ENCODE assay signal across 9 cellular contexts in the genomic region with DNA sequence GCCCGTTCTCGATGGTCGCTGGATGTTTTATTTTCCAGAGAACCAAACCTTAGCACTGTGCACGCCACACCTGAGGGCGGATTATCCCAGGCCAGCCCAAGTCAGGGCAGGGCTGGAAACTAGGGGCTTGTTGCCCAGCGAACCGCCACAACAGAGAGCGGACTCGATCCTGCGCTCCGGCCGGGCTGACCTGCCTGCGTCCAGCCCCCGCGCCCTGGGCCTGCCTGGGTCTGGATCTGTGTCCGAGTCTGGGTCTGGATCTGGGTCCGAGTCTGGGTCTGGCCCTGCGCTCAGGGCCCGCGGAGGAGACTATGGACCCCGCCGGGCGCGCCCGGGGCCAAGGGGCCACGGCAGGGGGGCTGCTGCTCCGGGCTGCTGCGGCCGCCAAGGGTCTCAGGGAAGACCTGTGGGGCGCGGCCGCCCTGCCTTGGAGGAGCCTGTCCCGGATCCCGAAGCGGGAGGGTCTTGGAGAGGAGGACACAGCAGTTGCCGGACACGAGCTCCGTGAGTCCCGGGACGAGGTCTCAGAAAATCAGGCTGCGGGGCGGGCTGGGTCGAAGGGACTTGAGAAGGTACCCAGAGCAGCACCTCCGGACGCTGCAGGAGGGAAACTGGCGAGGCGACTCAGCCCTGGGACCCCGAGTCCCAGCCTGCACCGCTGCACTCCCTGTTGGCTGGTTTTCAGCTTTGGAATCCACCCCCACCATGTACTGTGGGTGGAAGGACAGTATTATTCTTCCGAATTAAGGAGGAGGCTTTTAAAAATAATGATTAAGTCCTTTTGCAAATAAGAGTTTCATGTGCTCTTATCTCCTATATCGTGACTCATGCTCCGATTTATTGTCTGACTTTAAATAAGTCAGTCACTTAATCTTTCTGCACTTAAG. TPM values are rescaled to one million over a fixed set of nuclear protein-coding genes. Genes with fewer than 3 reads are reported as not detected.
DNase-seq lines count a peak whose midpoint lies in the region; ATAC-seq and TF ChIP-seq lines count a peak whose summit lies in the region.
"Had no signal": no experiment of that assay in that cellular context is flagged by ENCODE, and none has a peak within 500 bp of the region (broad histone marks: within the 10 kb centered on the region; RNA-seq: fewer than 3 reads in every experiment).

A gene (plus strand): TSS at position 130 of the 887 bp plus-strand sequence. CDS start 182 bp downstream, at position 312.

- peaks cover 31% of the 10 kb centered on the region for H3K27me3 Mint-ChIP-seq in activated naive CD8-positive, alpha-beta T cell treated with anti-CD3 and anti-CD28 coated beads for 36 hours

- intact Hi-C loops in right cardiac atrium (cut with DNase I) = no loop called here
- intact Hi-C loops in prostate gland (cut with DNase I) = no loop called here

- H3K4me3 Mint-ChIP-seq in activated naive CD8-positive, alpha-beta T cell treated with anti-CD3 and anti-CD28 coated beads for 36 hours = no peak within 1 kb of the TSS
- H3K4me3 Mint-ChIP-seq: T-helper 1 cell treated with Interleukin-12 subunit alpha and Interleukin-12 subunit beta and Interleukin-4 antibody, amounts not matched to agents 30 μg/mL and 1 μg/mL, for 36 hours had no signal

- DNase-seq in NCI-H748 (lab: John Stamatoyannopoulos, UW; ENCODE audit: unreplicated experiment) = peak; percentile 38
- DNase-seq in NCI-H748 treated with DMSO at 0.1 percent for 48 hours (lab: John Stamatoyannopoulos, UW) = no peak
- peak; percentile 4 for DNase-seq in activated naive CD8-positive, alpha-beta T cell treated with anti-CD3 and anti-CD28 coated beads for 36 hours
- DNase-seq in right cardiac atrium = peak; percentile 26 to 72 (median 64)
- peak; percentile 34 for DNase-seq in prostate gland (ENCODE audit: low spot score)
- no peak for DNase-seq in NCI-H2081 (lab: John Stamatoyannopoulos, UW)
- no peak for DNase-seq in NCI-H2196 treated with DMSO at 0.1 percent for 48 hours (lab: John Stamatoyannopoulos, UW; ENCODE audit: unreplicated experiment)

- H3K9me3 ChIP-seq in right cardiac atrium (ENCODE audit: control insufficient read depth, low read length) (no peaks in the 10 kb centered on the region), prostate gland (no peaks in the 10 kb centered on the region)

- WGBS in right cardiac atrium = 3% methylated on average over 52 of the region's 52 CpGs
- WGBS in prostate gland = under 1% methylated on average over 47 of the region's 52 CpGs

- H3K36me3 ChIP-seq in prostate gland = no peaks in the 10 kb centered on the region

- no peaks in the 10 kb centered on the region for H3K27me3 ChIP-seq in right cardiac atrium (ENCODE audit: control insufficient read depth, insufficient read depth)
- H3K27me3 ChIP-seq in prostate gland (replicated peaks; ENCODE audit: insufficient read depth) = no peaks in the 10 kb centered on the region

- no peak for TF ChIP-seq CTCF in prostate gland (IDR thresholded peaks at IDR 0.05)

- H3K9me3 Mint-ChIP-seq in activated naive CD8-positive, alpha-beta T cell treated with anti-CD3 and anti-CD28 coated beads for 36 hours = no peaks in the 10 kb centered on the region
- H3K9me3 Mint-ChIP-seq: T-helper 1 cell treated with Interleukin-12 subunit alpha and Interleukin-12 subunit beta and Interleukin-4 antibody, amounts not matched to agents 30 μg/mL and 1 μg/mL, for 36 hours had no signal

- H3K4me3 ChIP-seq in right cardiac atrium (ENCODE audit: low read length) (peak within 1 kb of the TSS; percentile 70), prostate gland (peak within 1 kb of the TSS; percentile 46 to 50)

- TF ChIP-seq POLR2A in prostate gland (IDR thresholded peaks at IDR 0.05) = no peak

- H3K36me3 Mint-ChIP-seq in activated naive CD8-positive, alpha-beta T cell treated with anti-CD3 and anti-CD28 coated beads for 36 hours = peaks cover 10% of the 10 kb centered on the region

- peaks cover 3% of the 10 kb centered on the region for H3K4me1 ChIP-seq in right cardiac atrium (ENCODE audit: control insufficient read depth, insufficient read depth, low read length)
- H3K4me1 ChIP-seq in prostate gland (replicated peaks) = no peaks in the 10 kb centered on the region

- no peak within 1 kb of the TSS for H3K27ac Mint-ChIP-seq in activated naive CD8-positive, alpha-beta T cell treated with anti-CD3 and anti-CD28 coated beads for 36 hours
- H3K27ac Mint-ChIP-seq: T-helper 1 cell treated with Interleukin-12 subunit alpha and Interleukin-12 subunit beta and Interleukin-4 antibody, amounts not matched to agents 30 μg/mL and 1 μg/mL, for 36 hours had no signal

- H3K27ac ChIP-seq in right cardiac atrium (ENCODE audit: low read length) (peak within 1 kb of the TSS; percentile 35), prostate gland (peak within 1 kb of the TSS; percentile 73 to 82)

- ATAC-seq in right cardiac atrium = peak; percentile 67 to 79
- ATAC-seq in HG02642 (IDR thresholded peaks at IDR 0.05; ENCODE audit: poor library complexity, unreplicated experiment) = no peak

- H3K4me1 Mint-ChIP-seq in activated naive CD8-positive, alpha-beta T cell treated with anti-CD3 and anti-CD28 coated beads for 36 hours = peaks cover 2% of the 10 kb centered on the region

RNA-seq across cellular contexts. Expression of the gene that starts here (rescaled TPM):
- total RNA-seq in activated naive CD8-positive, alpha-beta T cell treated with anti-CD3 and anti-CD28 coated beads for 36 hours = not detected
- total RNA-seq in right cardiac atrium = under 1 TPM; 0.17 to 0.71 (median 0.41) TPM
- 0.11 TPM for polyA plus RNA-seq in right cardiac atrium
- 1 to 10 TPM; 1.9 to 2.7 TPM for total RNA-seq in prostate gland

Comparison
In these comparisons a context has a peak if more than half of its experiments do, and no peak if none do; other contexts are left out.
1. DNase-seq: peak in NCI-H748 (single experiment) and prostate gland (single experiment); none in NCI-H748 treated with DMSO at 0.1 percent for 48 hours (single experiment), NCI-H2081 (0 of 2) and NCI-H2196 treated with DMSO at 0.1 percent for 48 hours (single experiment).
2. Peak in DNase-seq in activated naive CD8-positive, alpha-beta T cell treated with anti-CD3 and anti-CD28 coated beads for 36 hours; RNA of the gene not detected or under 1 TPM.
3. Peak in DNase-seq, ATAC-seq, H3K4me3 ChIP-seq and H3K27ac ChIP-seq in right cardiac atrium; RNA of the gene not detected or under 1 TPM.